Comparison of ENCODE assay signal across 8 cellular contexts in the genomic region with DNA sequence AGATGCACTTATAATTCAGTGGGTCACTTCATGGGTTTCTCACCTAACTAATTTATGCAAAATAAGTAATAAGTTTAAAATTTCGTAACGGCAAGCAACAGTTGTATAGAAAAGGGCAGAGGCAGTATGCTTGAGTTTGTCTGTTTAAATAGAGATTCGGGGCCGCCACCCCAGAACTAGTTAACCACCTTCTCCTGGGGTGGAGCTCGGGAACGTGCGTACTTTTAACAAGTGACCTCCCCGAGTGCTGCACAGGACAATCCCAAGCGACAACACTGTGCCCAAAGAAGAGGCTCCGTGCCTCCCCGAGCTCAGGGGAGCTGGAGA. TPM values are rescaled to one million over a fixed set of nuclear protein-coding genes. Genes with fewer than 3 reads are reported as not detected.
DNase-seq lines count a peak whose midpoint lies in the region; ATAC-seq and TF ChIP-seq lines count a peak whose summit lies in the region.

No MANE protein-coding gene starts in this region.

- peaks cover 20% of the 10 kb centered on the region for H3K27me3 Mint-ChIP-seq in CD4-positive, CD25-positive, alpha-beta regulatory T cell
- H3K27me3 Mint-ChIP-seq in dendritic cell treated with granulocyte-macrophage colony-stimulating factor and Interleukin-4, amounts not matched to agents 40 ng/mL and 50 ng/mL, for 4 days = no peaks in the 10 kb centered on the region
- H3K27me3 Mint-ChIP-seq in nephron progenitor cell (ENCODE audit: low read depth, poor library complexity) = peaks cover 3% of the 10 kb centered on the region

- peak overlapping the region; percentile 94 to 98 (median 98) for H3K4me3 Mint-ChIP-seq in CD4-positive, CD25-positive, alpha-beta regulatory T cell
- H3K4me3 Mint-ChIP-seq in dendritic cell treated with granulocyte-macrophage colony-stimulating factor and Interleukin-4, amounts not matched to agents 40 ng/mL and 50 ng/mL, for 4 days = peak overlapping the region; percentile 96
- peak overlapping the region; percentile 99 for H3K4me3 Mint-ChIP-seq in nephron progenitor cell

- H3K4me1 Mint-ChIP-seq in CD4-positive, CD25-positive, alpha-beta regulatory T cell = peaks cover 14 to 58% (median 42%) of the 10 kb centered on the region in 4 donors
- H3K4me1 Mint-ChIP-seq in dendritic cell treated with granulocyte-macrophage colony-stimulating factor and Interleukin-4, amounts not matched to agents 40 ng/mL and 50 ng/mL, for 4 days (ENCODE audit: low read depth) = peaks cover 45% of the 10 kb centered on the region
- peaks cover 52% of the 10 kb centered on the region for H3K4me1 Mint-ChIP-seq in nephron progenitor cell

- ATAC-seq in CD4-positive, CD25-positive, alpha-beta regulatory T cell (ENCODE audit: low read depth in 2 of 2) = peak in 1 of 2 donors; percentile 3
- ATAC-seq in GM19397 (IDR thresholded peaks at IDR 0.05; ENCODE audit: unreplicated experiment) = no peak

- peaks cover 24% of the 10 kb centered on the region for H3K4me1 ChIP-seq in CD4-positive, CD25-positive, alpha-beta regulatory T cell (ENCODE audit: control insufficient read depth, insufficient read depth, low read length, poor library complexity, severe bottlenecking)

- H3K9me3 ChIP-seq in CD4-positive, CD25-positive, alpha-beta regulatory T cell (ENCODE audit: control insufficient read depth in 2 of 2, low read length in 2 of 2) = no peaks in the 10 kb centered on the region
- no peaks in the 10 kb centered on the region for H3K9me3 ChIP-seq in KOPT-K1 (ENCODE audit: insufficient read depth, low read length, poor library complexity, severe bottlenecking)

- H3K36me3 Mint-ChIP-seq in CD4-positive, CD25-positive, alpha-beta regulatory T cell = peaks cover 23% of the 10 kb centered on the region
- H3K36me3 Mint-ChIP-seq in dendritic cell treated with granulocyte-macrophage colony-stimulating factor and Interleukin-4, amounts not matched to agents 40 ng/mL and 50 ng/mL, for 4 days (ENCODE audit: low read depth) = peaks cover 44% of the 10 kb centered on the region
- peaks cover 29% of the 10 kb centered on the region for H3K36me3 Mint-ChIP-seq in nephron progenitor cell (ENCODE audit: low read depth)

- H3K27me3 ChIP-seq in CD4-positive, CD25-positive, alpha-beta regulatory T cell (ENCODE audit: control insufficient read depth, insufficient read depth, low read length) = no peaks in the 10 kb centered on the region

- intact Hi-C loops in dendritic cell treated with granulocyte-macrophage colony-stimulating factor and Interleukin-4, amounts not matched to agents 40 ng/mL and 50 ng/mL, for 4 days (cut with micrococcal nuclease) = loop anchor here (2.0 to 10.0 kb wide), 5 partner anchors 33 to 583 kb away; no protein-coding TSS in a partner anchor

- H3K9me3 Mint-ChIP-seq in CD4-positive, CD25-positive, alpha-beta regulatory T cell = no peaks in the 10 kb centered on the region
- no peaks in the 10 kb centered on the region for H3K9me3 Mint-ChIP-seq in dendritic cell treated with granulocyte-macrophage colony-stimulating factor and Interleukin-4, amounts not matched to agents 40 ng/mL and 50 ng/mL, for 4 days
- peaks cover 3% of the 10 kb centered on the region for H3K9me3 Mint-ChIP-seq in nephron progenitor cell

- no peak for TF ChIP-seq CTCF in nephron progenitor cell (IDR thresholded peaks at IDR 0.05)

- H3K36me3 ChIP-seq in CD4-positive, CD25-positive, alpha-beta regulatory T cell (ENCODE audit: control insufficient read depth, insufficient read depth, low read length) = peaks cover 26% of the 10 kb centered on the region
- peaks cover 41% of the 10 kb centered on the region for H3K36me3 ChIP-seq in KOPT-K1 (ENCODE audit: insufficient read depth, low read length)

- peak overlapping the region; percentile 97 for H3K4me3 ChIP-seq in CD4-positive, CD25-positive, alpha-beta regulatory T cell (ENCODE audit: low read depth, low read length)

- peak overlapping the region; percentile 86 to 94 (median 91) for H3K27ac Mint-ChIP-seq in CD4-positive, CD25-positive, alpha-beta regulatory T cell
- peak overlapping the region; percentile 97 for H3K27ac Mint-ChIP-seq in dendritic cell treated with granulocyte-macrophage colony-stimulating factor and Interleukin-4, amounts not matched to agents 40 ng/mL and 50 ng/mL, for 4 days
- peak overlapping the region; percentile 100 for H3K27ac Mint-ChIP-seq in nephron progenitor cell

- no peak for DNase-seq in CD4-positive, CD25-positive, alpha-beta regulatory T cell
- DNase-seq in nephron progenitor cell = no peak
- DNase-seq in DMS 273 treated with DMSO at 0.1 percent for 48 hours (lab: John Stamatoyannopoulos, UW) = no peak
- no peak for DNase-seq in germinal center (ENCODE audit: low spot score)
- DNase-seq in NCI-H82 (lab: John Stamatoyannopoulos, UW) = no peak

- H3K27ac ChIP-seq in CD4-positive, CD25-positive, alpha-beta regulatory T cell (ENCODE audit: insufficient read depth, low read length, poor library complexity, severe bottlenecking) = peak overlapping the region; percentile 79
- peak overlapping the region; percentile 82 for H3K27ac ChIP-seq in KOPT-K1 (ENCODE audit: low read depth, low read length, poor library complexity, severe bottlenecking)

RNA-seq across cellular contexts. Expression of gene SSR3, which starts 0.4 kb away (rescaled TPM):
- total RNA-seq in CD4-positive, CD25-positive, alpha-beta regulatory T cell = 73.9 TPM
- polyA plus RNA-seq in CD4-positive, CD25-positive, alpha-beta regulatory T cell = 100 to 1,000 TPM; 133 to 183 (median 145) TPM
